13 cellular contexts compared by ENCODE assay signal in the genomic region with DNA sequence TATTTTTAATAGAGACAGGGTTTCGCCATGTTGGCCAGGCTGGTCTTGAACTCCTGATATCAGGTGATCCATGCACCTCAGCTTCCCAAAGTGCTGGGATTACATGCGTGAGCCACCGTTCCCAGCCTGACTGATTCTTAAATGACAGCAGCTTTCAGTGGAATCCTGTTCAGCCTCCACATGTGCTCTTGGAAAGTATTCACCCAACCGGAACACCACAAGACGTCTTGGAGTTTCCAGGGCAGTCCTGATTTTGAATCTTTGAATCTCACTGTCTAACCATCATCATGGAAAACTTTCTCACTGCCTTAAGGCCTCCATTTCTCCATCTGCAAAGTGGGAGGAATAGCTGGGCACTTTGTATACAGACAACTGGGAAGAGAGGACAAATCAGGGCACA.
"Had no signal": no experiment of that assay in that cellular context is flagged by ENCODE, and none has a peak within 500 bp of the region (broad histone marks: within the 10 kb centered on the region; RNA-seq: fewer than 3 reads in every experiment).

No MANE protein-coding gene starts in this region.

- H3K4me3 ChIP-seq: adrenal gland, colonic mucosa, hepatocyte, left lung, thyroid gland had no signal

- H3K27ac ChIP-seq: adrenal gland, colonic mucosa, hepatocyte, left lung, neutrophil, parathyroid adenoma, thyroid gland had no signal

- H3K36me3 ChIP-seq: adrenal gland, colonic mucosa, left lung, neutrophil, thyroid gland had no signal

- H3K4me1 Mint-ChIP-seq: WTC11 had no signal

- H3K27me3 ChIP-seq: adrenal gland, colonic mucosa, hepatocyte, left lung, neutrophil, thyroid gland had no signal

- ATAC-seq: esophagus mucosa, left lung, WTC11 had no signal

- H3K4me3 Mint-ChIP-seq: WTC11 had no signal

- H3K4me1 ChIP-seq: adrenal gland, colonic mucosa, parathyroid adenoma had no signal

- H3K36me3 Mint-ChIP-seq: WTC11 had no signal

- H3K9me3 Mint-ChIP-seq: WTC11 had no signal

- DNase-seq: activated naive CD4-positive, alpha-beta T cell treated with Interleukin-2 at 50 U/mL for 16 hours; adrenal gland; caudate nucleus; colonic mucosa; left lung; mammary epithelial cell; stimulated activated CD4-positive, alpha-beta T cell treated with anti-CD3 and anti-CD28 coated beads, Interleukin-1b, Interleukin-23, amount 100 ng/mL, for 48 hours; thyroid gland had no signal

- H3K27ac Mint-ChIP-seq: WTC11 had no signal

- H3K9me3 ChIP-seq: adrenal gland, colonic mucosa, left lung, neutrophil, thyroid gland had no signal
